In genomic region chr6:151265282-151265681, GRCh38 we compare ENCODE assay signal across 29 cellular contexts.
"Had no signal": no experiment of that assay in that cellular context is flagged by ENCODE, and none has a peak within 500 bp of the region (broad histone marks: within the 10 kb centered on the region; RNA-seq: fewer than 3 reads in every experiment).

No MANE protein-coding gene starts in this region.

- H3K4me1 ChIP-seq: pancreas, prostate gland, vagina had no signal

- DNase-seq: hypothalamus; kidney glomerular epithelial cell; left cardiac atrium; left lung; lower lobe of right lung; mammary epithelial cell; mesenchymal stem cell; naive B cell; natural killer cell; nephron progenitor cell; pancreas; posterior cingulate gyrus; retina; right cardiac atrium; stimulated activated CD4-positive, alpha-beta T cell treated with anti-CD3 and anti-CD28 coated beads, Interleukin-12 subunit alpha, Interleukin-12 subunit beta, amount 100 ng/mL, for 4 hours; stimulated activated CD4-positive, alpha-beta T cell treated with anti-CD3 and anti-CD28 coated beads, Interleukin-15, amount 100 ng/mL, for 24 hours; stimulated activated CD4-positive, alpha-beta T cell treated with anti-CD3 and anti-CD28 coated beads, Interleukin-2, amount 100 ng/mL, for 24 hours; stimulated activated CD4-positive, alpha-beta T cell treated with anti-CD3 and anti-CD28 coated beads, Interleukin-4, amount 100 ng/mL, for 1 hour; stimulated activated naive B cell treated with anti-CD40 and anti-IgM and Interleukin-4, amounts not matched to agents 10 μg/mL and 1 μg/mL and 100 μg/mL, for 72 hours; stimulated activated naive CD8-positive, alpha-beta T cell treated with anti-CD3 and anti-CD28 coated beads, Interleukin-15, Interleukin-2, amounts not matched to agents 100 U/mL and 50 U/mL, for 24 hours; stomach; testis; thyroid gland; transverse colon; upper lobe of left lung had no signal

- H3K9me3 Mint-ChIP-seq: naive B cell; natural killer cell; nephron progenitor cell; stimulated activated naive B cell treated with anti-CD40 and anti-IgM and Interleukin-4, amounts not matched to agents 10 μg/mL and 1 μg/mL and 100 μg/mL, for 72 hours had no signal

- H3K27ac Mint-ChIP-seq: naive B cell; natural killer cell; nephron progenitor cell; stimulated activated naive B cell treated with anti-CD40 and anti-IgM and Interleukin-4, amounts not matched to agents 10 μg/mL and 1 μg/mL and 100 μg/mL, for 72 hours had no signal

- H3K27ac ChIP-seq: left lung, lower lobe of right lung, pancreas, prostate gland, skin epidermis, stomach, testis, upper lobe of left lung, vagina had no signal

- H3K9me3 ChIP-seq: left lung, lower lobe of right lung, pancreas, prostate gland, stomach, testis, thyroid gland, transverse colon, upper lobe of left lung, vagina had no signal

- H3K4me3 Mint-ChIP-seq: naive B cell; natural killer cell; nephron progenitor cell; stimulated activated naive B cell treated with anti-CD40 and anti-IgM and Interleukin-4, amounts not matched to agents 10 μg/mL and 1 μg/mL and 100 μg/mL, for 72 hours had no signal

- H3K36me3 ChIP-seq: left lung, lower lobe of right lung, pancreas, prostate gland, stomach, thyroid gland, transverse colon, upper lobe of left lung, vagina had no signal

- H3K27me3 ChIP-seq: left lung, pancreas, stomach, testis, thyroid gland, transverse colon, upper lobe of left lung, vagina had no signal

- H3K27me3 Mint-ChIP-seq: naive B cell; stimulated activated naive B cell treated with anti-CD40 and anti-IgM and Interleukin-4, amounts not matched to agents 10 μg/mL and 1 μg/mL and 100 μg/mL, for 72 hours had no signal

- H3K4me1 Mint-ChIP-seq: naive B cell; natural killer cell; stimulated activated naive B cell treated with anti-CD40 and anti-IgM and Interleukin-4, amounts not matched to agents 10 μg/mL and 1 μg/mL and 100 μg/mL, for 72 hours had no signal

- H3K4me3 ChIP-seq: left lung, lower lobe of right lung, pancreas, prostate gland, skin epidermis, stomach, testis, thyroid gland, transverse colon, upper lobe of left lung, vagina had no signal

- H3K36me3 Mint-ChIP-seq: naive B cell; natural killer cell; stimulated activated naive B cell treated with anti-CD40 and anti-IgM and Interleukin-4, amounts not matched to agents 10 μg/mL and 1 μg/mL and 100 μg/mL, for 72 hours had no signal

- ATAC-seq: left cardiac atrium; left lung; lower lobe of right lung; natural killer cell; pancreas; right cardiac atrium; sciatic nerve; stimulated activated naive B cell treated with anti-CD40 and anti-IgM and Interleukin-4, amounts not matched to agents 10 μg/mL and 1 μg/mL and 100 μg/mL, for 72 hours; stimulated activated naive CD8-positive, alpha-beta T cell treated with anti-CD3 and anti-CD28 coated beads, Interleukin-15, Interleukin-2, amounts not matched to agents 100 U/mL and 50 U/mL, for 24 hours had no signal
